ENCODE assay signal across 21 cellular contexts in the genomic region with DNA sequence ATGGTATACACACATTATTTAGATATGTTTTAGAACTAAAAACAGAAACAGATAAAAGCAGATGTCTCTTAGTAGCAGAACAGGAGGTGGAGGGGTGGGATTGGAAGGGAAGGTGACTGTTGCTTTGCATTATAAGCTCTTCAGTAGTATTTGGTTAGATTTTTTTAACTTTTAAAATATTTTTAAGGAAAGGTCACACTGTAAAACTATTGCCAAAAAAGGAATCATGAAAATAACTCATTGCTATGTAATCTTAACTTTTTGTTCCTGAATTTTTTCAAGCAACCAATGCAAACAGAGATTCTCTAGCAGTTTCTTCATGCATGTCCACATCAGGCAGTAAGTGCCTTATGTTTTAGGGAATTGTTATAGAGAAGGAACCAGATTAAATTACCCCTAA.
"Had no signal": no experiment of that assay in that cellular context is flagged by ENCODE, and none has a peak within 500 bp of the region (broad histone marks: within the 10 kb centered on the region; RNA-seq: fewer than 3 reads in every experiment).

No MANE protein-coding gene starts in this region.

- H3K4me3 ChIP-seq: ascending aorta had no signal

- H3K4me3 Mint-ChIP-seq: activated CD8-positive, alpha-beta T cell treated with anti-CD3 and anti-CD28 coated beads, Interleukin-2, amount 10 ng/mL, durations not matched to agents 7 days and 5 days; activated naive CD4-positive, alpha-beta T cell treated with anti-CD3 and anti-CD28 coated beads, Interleukin-2, amount 50 U/mL, for 24 hours; brain; T-helper 1 cell treated with Interleukin-12 subunit alpha and Interleukin-12 subunit beta and Interleukin-4 antibody, amounts not matched to agents 30 μg/mL and 1 μg/mL, for 36 hours had no signal

- DNase-seq: activated CD4-positive, alpha-beta T cell treated with anti-CD3 and anti-CD28 coated beads for 4 hours; activated CD8-positive, alpha-beta memory T cell treated with anti-CD3 and anti-CD28 coated beads, Interleukin-2, amount 50 U/mL, for 48 hours; activated CD8-positive, alpha-beta T cell treated with anti-CD3 and anti-CD28 coated beads, Interleukin-2, amount 10 ng/mL, durations not matched to agents 7 days and 5 days; activated T-cell treated with anti-CD3 and anti-CD28 coated beads, Interleukin-2, amount 50 U/mL, for 1 hour; amniotic stem cell; KG1; NCI-H1048; NCI-H146; NCI-H1930; NCI-H2107; NCI-H2171 treated with DMSO at 0.1 percent for 48 hours; NCI-H226; NCI-H510A; NCI-H526 treated with DMSO at 0.1 percent for 48 hours; NK-92 treated with Interleukin-12 subunit alpha and Interleukin-12 subunit beta, amount 100 ng/mL, for 24 hours; SHP77 treated with DMSO at 0.1 percent for 48 hours had no signal

- ATAC-seq: activated CD4-positive, CD25-positive, alpha-beta regulatory T cell treated with anti-CD3 and anti-CD28 coated beads, Interleukin-2, amount 50 U/mL, for 24 hours; activated CD8-positive, alpha-beta T cell treated with anti-CD3 and anti-CD28 coated beads, Interleukin-2, amount 10 ng/mL, durations not matched to agents 7 days and 5 days had no signal

- H3K4me1 Mint-ChIP-seq: activated naive CD4-positive, alpha-beta T cell treated with anti-CD3 and anti-CD28 coated beads, Interleukin-2, amount 50 U/mL, for 24 hours had no signal

- H3K9me3 ChIP-seq: ascending aorta had no signal

- H3K36me3 Mint-ChIP-seq: activated naive CD4-positive, alpha-beta T cell treated with anti-CD3 and anti-CD28 coated beads, Interleukin-2, amount 50 U/mL, for 24 hours; brain had no signal

- H3K27ac ChIP-seq: ascending aorta had no signal

- H3K27ac Mint-ChIP-seq: activated CD8-positive, alpha-beta T cell treated with anti-CD3 and anti-CD28 coated beads, Interleukin-2, amount 10 ng/mL, durations not matched to agents 7 days and 5 days; activated naive CD4-positive, alpha-beta T cell treated with anti-CD3 and anti-CD28 coated beads, Interleukin-2, amount 50 U/mL, for 24 hours; T-helper 1 cell treated with Interleukin-12 subunit alpha and Interleukin-12 subunit beta and Interleukin-4 antibody, amounts not matched to agents 30 μg/mL and 1 μg/mL, for 36 hours had no signal

- H3K27me3 ChIP-seq: ascending aorta had no signal

- H3K9me3 Mint-ChIP-seq: activated naive CD4-positive, alpha-beta T cell treated with anti-CD3 and anti-CD28 coated beads, Interleukin-2, amount 50 U/mL, for 24 hours; brain; T-helper 1 cell treated with Interleukin-12 subunit alpha and Interleukin-12 subunit beta and Interleukin-4 antibody, amounts not matched to agents 30 μg/mL and 1 μg/mL, for 36 hours had no signal

- H3K36me3 ChIP-seq: ascending aorta had no signal
